Comparison of ENCODE assay signal across 16 cellular contexts in genomic region chr10:103748020-103748419, GRCh38.
DNase-seq lines count a peak whose midpoint lies in the region; ATAC-seq and TF ChIP-seq lines count a peak whose summit lies in the region.
"Had no signal": no experiment of that assay in that cellular context is flagged by ENCODE, and none has a peak within 500 bp of the region (broad histone marks: within the 10 kb centered on the region; RNA-seq: fewer than 3 reads in every experiment).

No MANE protein-coding gene starts in this region.

- H3K4me1 ChIP-seq in esophagus squamous epithelium (peaks cover 43 to 92% (median 69%) of the 10 kb centered on the region in 3 donors), urinary bladder (ENCODE audit: insufficient read depth) (no peaks in the 10 kb centered on the region)

- no peak for ATAC-seq in GM21515 (IDR thresholded peaks at IDR 0.05; ENCODE audit: unreplicated experiment)

- peak overlapping the region in 3 of 4 donors; percentile 28 to 45 (median 30) for H3K4me3 ChIP-seq in esophagus squamous epithelium
- no peak overlapping the region for H3K4me3 ChIP-seq in urinary bladder (ENCODE audit: low read depth, low read length)

- TF ChIP-seq POLR2A in esophagus squamous epithelium (IDR thresholded peaks at IDR 0.05), result peak in 2 of 4 donors; percentile 22 to 37

- intact Hi-C loops in esophagus squamous epithelium (cut with DNase I), result no loop called here

- no peak for TF ChIP-seq CTCF in esophagus squamous epithelium (IDR thresholded peaks at IDR 0.05)

- WGBS in esophagus squamous epithelium, 2 donors, result 57 to 65% methylated on average over 6 of the region's 6 CpGs
- WGBS in urinary bladder, result 83% methylated on average over 6 of the region's 6 CpGs

- H3K27me3 ChIP-seq in esophagus squamous epithelium, result no peaks in the 10 kb centered on the region

- H3K36me3 ChIP-seq in esophagus squamous epithelium, result peaks cover 0 to 10% (median 0%) of the 10 kb centered on the region in 3 donors
- no peaks in the 10 kb centered on the region for H3K36me3 ChIP-seq in urinary bladder (ENCODE audit: insufficient read depth)

- H3K9me3 ChIP-seq in esophagus squamous epithelium, result no peaks in the 10 kb centered on the region

- DNase-seq in stimulated activated CD4-positive, alpha-beta T cell treated with anti-CD3 and anti-CD28 coated beads, Interleukin-15, amount 100 ng/mL, for 24 hours, result peak; percentile 39
- DNase-seq in stimulated activated CD4-positive, alpha-beta T cell treated with anti-CD3 and anti-CD28 coated beads, Interleukin-2, amount 100 ng/mL, for 24 hours, result no peak
- peak; percentile 32 to 37 for DNase-seq in activated T-cell treated with anti-CD3 and anti-CD28 coated beads, Interleukin-2, amount 50 U/mL, for 48 hours
- DNase-seq in esophagus squamous epithelium (lab: John Stamatoyannopoulos, UW) (no peak), NOMO-1 treated with dmso at 0.1 percent for 144 hours (lab: John Stamatoyannopoulos, UW; ENCODE audit: unreplicated experiment) (no peak), NCI-H446 (lab: John Stamatoyannopoulos, UW) (no peak)
- DNase-seq: AML-193, DMS153, hippocampal formation, kidney glomerular epithelial cell, midbrain, NCI-H1694 treated with DMSO at 0.1 percent for 48 hours, NCI-H510A, nucleus accumbens had no signal

- H3K27ac ChIP-seq in esophagus squamous epithelium, result peak overlapping the region; percentile 83 to 95 (median 90)
- peak overlapping the region; percentile 18 for H3K27ac ChIP-seq in urinary bladder (ENCODE audit: low read depth)

Comparison
In these comparisons a context has a peak if more than half of its experiments do, and no peak if none do; other contexts are left out.
1. DNase-seq: peak in stimulated activated CD4-positive, alpha-beta T cell treated with anti-CD3 and anti-CD28 coated beads, Interleukin-15, amount 100 ng/mL, for 24 hours (single experiment) and activated T-cell treated with anti-CD3 and anti-CD28 coated beads, Interleukin-2, amount 50 U/mL, for 48 hours (2 of 2); none in stimulated activated CD4-positive, alpha-beta T cell treated with anti-CD3 and anti-CD28 coated beads, Interleukin-2, amount 100 ng/mL, for 24 hours (0 of 2), esophagus squamous epithelium (single experiment), NOMO-1 treated with dmso at 0.1 percent for 144 hours (single experiment) and NCI-H446 (0 of 2).